ENCODE assay signal across 23 cellular contexts in genomic region chr2:111984213-111984604, GRCh38.
"Had no signal": no experiment of that assay in that cellular context is flagged by ENCODE, and none has a peak within 500 bp of the region (broad histone marks: within the 10 kb centered on the region; RNA-seq: fewer than 3 reads in every experiment).

No MANE protein-coding gene starts in this region.

- DNase-seq: activated B cell treated with CpG ODN at 0.5 μM for 24 hours; activated CD4-positive, alpha-beta memory T cell treated with anti-CD3 and anti-CD28 coated beads for 36 hours; activated CD4-positive, alpha-beta T cell treated with anti-CD3 and anti-CD28 coated beads for 4 hours; activated CD8-positive, alpha-beta memory T cell treated with anti-CD3 and anti-CD28 coated beads, Interleukin-2, amount 10 ng/mL, durations not matched to agents 7 days and 5 days; activated naive CD4-positive, alpha-beta T cell; activated naive CD8-positive, alpha-beta T cell treated with anti-CD3 and anti-CD28 coated beads, Interleukin-2, amount 10 ng/mL, durations not matched to agents 7 days and 5 days; amygdala; gastrocnemius medialis; head of caudate nucleus; kidney glomerular epithelial cell; left ventricle myocardium superior; mucosa of descending colon; naive B cell; retina; stimulated activated CD4-positive, alpha-beta T cell treated with anti-CD3 and anti-CD28 coated beads, Interleukin-12 subunit alpha, Interleukin-12 subunit beta, amount 100 ng/mL, for 4 hours; stimulated activated CD4-positive, alpha-beta T cell treated with anti-CD3 and anti-CD28 coated beads, Interleukin-1b, Interleukin-23, amount 100 ng/mL, for 48 hours; stimulated activated CD8-positive, alpha-beta memory T cell treated with anti-CD3 and anti-CD28 coated beads, Interleukin-4, amount 100 ng/mL, for 48 hours; stimulated activated naive CD4-positive, alpha-beta T cell; T-helper 1 cell; T-helper 9 cell; thyroid gland had no signal

- ATAC-seq: activated CD8-positive, alpha-beta memory T cell treated with anti-CD3 and anti-CD28 coated beads, Interleukin-2, amount 10 ng/mL, durations not matched to agents 7 days and 5 days; gastrocnemius medialis; left ventricle myocardium superior; mucosa of descending colon had no signal

- H3K27me3 ChIP-seq: gastrocnemius medialis, thyroid gland had no signal

- H3K4me3 ChIP-seq: gastrocnemius medialis, mucosa of descending colon, thyroid gland had no signal

- H3K27me3 Mint-ChIP-seq: activated T-helper 17 cell treated with anti-CD3 and anti-CD28 coated beads, Interleukin-2, amount 50 U/mL, for 72 hours had no signal

- H3K4me1 Mint-ChIP-seq: activated B cell treated with CpG ODN at 0.5 μM for 24 hours; activated naive CD8-positive, alpha-beta T cell treated with anti-CD3 and anti-CD28 coated beads, Interleukin-2, amount 10 ng/mL, durations not matched to agents 7 days and 5 days; naive B cell had no signal

- H3K4me1 ChIP-seq: gastrocnemius medialis, thyroid gland had no signal

- H3K27ac Mint-ChIP-seq: activated B cell treated with CpG ODN at 0.5 μM for 24 hours; activated CD4-positive, alpha-beta memory T cell treated with anti-CD3 and anti-CD28 coated beads for 36 hours; activated CD8-positive, alpha-beta memory T cell treated with anti-CD3 and anti-CD28 coated beads, Interleukin-2, amount 10 ng/mL, durations not matched to agents 7 days and 5 days; activated naive CD8-positive, alpha-beta T cell treated with anti-CD3 and anti-CD28 coated beads, Interleukin-2, amount 10 ng/mL, durations not matched to agents 7 days and 5 days; memory B cell; naive B cell had no signal

- H3K27ac ChIP-seq: gastrocnemius medialis, thyroid gland had no signal

- H3K9me3 ChIP-seq: gastrocnemius medialis, mucosa of descending colon, thyroid gland had no signal

- H3K9me3 Mint-ChIP-seq: activated B cell treated with CpG ODN at 0.5 μM for 24 hours; activated naive CD8-positive, alpha-beta T cell treated with anti-CD3 and anti-CD28 coated beads, Interleukin-2, amount 10 ng/mL, durations not matched to agents 7 days and 5 days; activated T-helper 17 cell treated with anti-CD3 and anti-CD28 coated beads, Interleukin-2, amount 50 U/mL, for 72 hours; naive B cell had no signal

- H3K36me3 Mint-ChIP-seq: activated CD4-positive, alpha-beta memory T cell treated with anti-CD3 and anti-CD28 coated beads for 36 hours; activated CD8-positive, alpha-beta memory T cell treated with anti-CD3 and anti-CD28 coated beads, Interleukin-2, amount 10 ng/mL, durations not matched to agents 7 days and 5 days; activated naive CD8-positive, alpha-beta T cell treated with anti-CD3 and anti-CD28 coated beads, Interleukin-2, amount 10 ng/mL, durations not matched to agents 7 days and 5 days; memory B cell; naive B cell had no signal

- H3K4me3 Mint-ChIP-seq: activated B cell treated with CpG ODN at 0.5 μM for 24 hours; activated CD4-positive, alpha-beta memory T cell treated with anti-CD3 and anti-CD28 coated beads for 36 hours; activated CD8-positive, alpha-beta memory T cell treated with anti-CD3 and anti-CD28 coated beads, Interleukin-2, amount 10 ng/mL, durations not matched to agents 7 days and 5 days; activated naive CD8-positive, alpha-beta T cell treated with anti-CD3 and anti-CD28 coated beads, Interleukin-2, amount 10 ng/mL, durations not matched to agents 7 days and 5 days; memory B cell; naive B cell had no signal
